8 cellular contexts compared by ENCODE assay signal in the genomic region with DNA sequence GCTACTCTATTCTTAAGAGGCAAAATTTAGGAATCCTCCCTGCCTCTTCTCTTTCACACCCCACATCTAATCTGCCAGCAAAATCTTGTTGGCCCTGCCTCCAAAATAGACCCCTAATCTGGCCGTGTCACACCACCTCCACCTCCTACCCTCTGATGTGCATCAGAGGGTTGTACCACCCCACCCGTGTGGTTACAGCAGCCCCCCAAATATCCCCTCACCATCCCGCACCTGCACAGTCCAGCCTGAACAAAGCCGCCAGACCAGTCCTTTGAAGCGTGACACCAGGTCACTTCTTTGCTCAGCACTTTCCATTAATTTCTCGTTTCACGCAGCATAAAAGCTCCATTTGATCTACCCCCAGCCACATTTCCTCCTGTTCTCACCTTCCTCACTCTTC. TPM values are rescaled to one million over a fixed set of nuclear protein-coding genes. Genes with fewer than 3 reads are reported as not detected.
DNase-seq lines count a peak whose midpoint lies in the region; ATAC-seq and TF ChIP-seq lines count a peak whose summit lies in the region.

No MANE protein-coding gene starts in this region.

- peaks cover 3% of the 10 kb centered on the region for H3F3A ChIP-seq in neural progenitor cell (ENCODE audit: low read depth)

- H3K9me3 ChIP-seq in MG63: no peaks in the 10 kb centered on the region
- no peaks in the 10 kb centered on the region for H3K9me3 ChIP-seq in neural progenitor cell (ENCODE audit: low read depth)

- no peaks in the 10 kb centered on the region for H4K20me1 ChIP-seq in neural progenitor cell (ENCODE audit: low read depth)

- H3K4me3 ChIP-seq in MG63: peak overlapping the region; percentile 74
- no peak overlapping the region for H3K4me3 ChIP-seq in neural progenitor cell

- H3K27ac ChIP-seq in cingulate gyrus (ENCODE audit: low read depth, low read length) (peak overlapping the region; percentile 89), neural progenitor cell (no peak overlapping the region)

- ATAC-seq in GM19452 (IDR thresholded peaks at IDR 0.05; ENCODE audit: unreplicated experiment): no peak
- ATAC-seq in HG02610 (IDR thresholded peaks at IDR 0.05; ENCODE audit: unreplicated experiment): no peak

- H3K9me3 Mint-ChIP-seq in CD14-positive monocyte (no peaks in the 10 kb centered on the region), neural progenitor cell (no peaks in the 10 kb centered on the region)

- intact Hi-C loops in CD14-positive monocyte (cut with micrococcal nuclease): loop anchor here in 1 of 2 donors (5.0 to 10.0 kb wide), 2 partner anchors 83 to 161 kb away; partner anchors contain the start of gene ADD3

- H3K4me2 ChIP-seq in neural progenitor cell: peak overlapping the region; percentile 80

- H3K27me3 Mint-ChIP-seq in CD14-positive monocyte (ENCODE audit: low read depth in 3 of 3) (no peaks in the 10 kb centered on the region), neural progenitor cell (ENCODE audit: insufficient read depth, low read depth) (peaks cover 3% of the 10 kb centered on the region)

- no peak overlapping the region for H3K9ac ChIP-seq in neural progenitor cell

- peaks cover 15% of the 10 kb centered on the region for H3K4me1 ChIP-seq in neural progenitor cell

- peak overlapping the region; percentile 74 to 75 for H3K4me3 Mint-ChIP-seq in CD14-positive monocyte
- H3K4me3 Mint-ChIP-seq in neural progenitor cell: peak overlapping the region; percentile 72

- DNase-seq in CD14-positive monocyte (ENCODE audit: low spot score) (no peak), MG63 (no peak), neural progenitor cell (ENCODE audit: low spot score) (no peak), GM19240 (ENCODE audit: insufficient read length, low spot score) (no peak), HuH-7 (ENCODE audit: low spot score) (no peak)

- no peaks in the 10 kb centered on the region for H3K27me3 ChIP-seq in MG63
- peaks cover 15% of the 10 kb centered on the region for H3K27me3 ChIP-seq in neural progenitor cell

- H3K36me3 ChIP-seq in MG63 (no peaks in the 10 kb centered on the region; the same call in 1 of the 2 replicates), neural progenitor cell (no peaks in the 10 kb centered on the region)

- peaks cover 26% of the 10 kb centered on the region for H3K79me2 ChIP-seq in neural progenitor cell (ENCODE audit: low read depth)

- H3K27ac Mint-ChIP-seq in CD14-positive monocyte (peak overlapping the region in 6 of 7 donors; percentile 60 to 95 (median 76)), neural progenitor cell (peak overlapping the region; percentile 8)

- H3K4me1 Mint-ChIP-seq in CD14-positive monocyte: peaks cover 41% of the 10 kb centered on the region
- H3K4me1 Mint-ChIP-seq in neural progenitor cell: peaks cover 28% of the 10 kb centered on the region

- peak overlapping the region; percentile 94 for H2AFZ ChIP-seq in neural progenitor cell (replicated peaks)

- TF ChIP-seq CTCF in CD14-positive monocyte (IDR thresholded peaks at IDR 0.05) (no peak), neural progenitor cell (IDR thresholded peaks at IDR 0.05) (no peak)

- H3K36me3 Mint-ChIP-seq in CD14-positive monocyte (peaks cover 0 to 6% of the 10 kb centered on the region in 2 donors), neural progenitor cell (peaks cover 11% of the 10 kb centered on the region)

RNA-seq across cellular contexts. Expression of gene XPNPEP1, which starts 0.8 kb away (rescaled TPM):
- polyA plus RNA-seq in CD14-positive monocyte: 10 to 100 TPM; 32.1 to 38.4 TPM
- 63.4 and 130 TPM in 2 replicates for total RNA-seq in MG63 (2014; rRNA removed; shearing (Covaris generic); ENCODE audit: low replicate concordance)
- total RNA-seq in neural progenitor cell (ENCODE audit: low replicate concordance): 94.8 and 113 TPM in 2 replicates
